Comparison of ENCODE assay signal across 1 cellular context in genomic region chr12:89525824-89526770, GRCh38.
A peak's percentile ranks its signal among the peaks of the same experiment; 100 is the strongest.
TF ChIP-seq lines count a peak whose summit lies in the region.

TSS of gene POC1B (minus strand) at chr12:89526047. CDS start at chr12:89525895, 152 bp downstream.

TF ChIP-seq in HepG2, 621 proteins besides CTCF, POLR2A, EP300 and RAD21 (continued from another document and continues in another):
- TF ChIP-seq, protein P1, sequence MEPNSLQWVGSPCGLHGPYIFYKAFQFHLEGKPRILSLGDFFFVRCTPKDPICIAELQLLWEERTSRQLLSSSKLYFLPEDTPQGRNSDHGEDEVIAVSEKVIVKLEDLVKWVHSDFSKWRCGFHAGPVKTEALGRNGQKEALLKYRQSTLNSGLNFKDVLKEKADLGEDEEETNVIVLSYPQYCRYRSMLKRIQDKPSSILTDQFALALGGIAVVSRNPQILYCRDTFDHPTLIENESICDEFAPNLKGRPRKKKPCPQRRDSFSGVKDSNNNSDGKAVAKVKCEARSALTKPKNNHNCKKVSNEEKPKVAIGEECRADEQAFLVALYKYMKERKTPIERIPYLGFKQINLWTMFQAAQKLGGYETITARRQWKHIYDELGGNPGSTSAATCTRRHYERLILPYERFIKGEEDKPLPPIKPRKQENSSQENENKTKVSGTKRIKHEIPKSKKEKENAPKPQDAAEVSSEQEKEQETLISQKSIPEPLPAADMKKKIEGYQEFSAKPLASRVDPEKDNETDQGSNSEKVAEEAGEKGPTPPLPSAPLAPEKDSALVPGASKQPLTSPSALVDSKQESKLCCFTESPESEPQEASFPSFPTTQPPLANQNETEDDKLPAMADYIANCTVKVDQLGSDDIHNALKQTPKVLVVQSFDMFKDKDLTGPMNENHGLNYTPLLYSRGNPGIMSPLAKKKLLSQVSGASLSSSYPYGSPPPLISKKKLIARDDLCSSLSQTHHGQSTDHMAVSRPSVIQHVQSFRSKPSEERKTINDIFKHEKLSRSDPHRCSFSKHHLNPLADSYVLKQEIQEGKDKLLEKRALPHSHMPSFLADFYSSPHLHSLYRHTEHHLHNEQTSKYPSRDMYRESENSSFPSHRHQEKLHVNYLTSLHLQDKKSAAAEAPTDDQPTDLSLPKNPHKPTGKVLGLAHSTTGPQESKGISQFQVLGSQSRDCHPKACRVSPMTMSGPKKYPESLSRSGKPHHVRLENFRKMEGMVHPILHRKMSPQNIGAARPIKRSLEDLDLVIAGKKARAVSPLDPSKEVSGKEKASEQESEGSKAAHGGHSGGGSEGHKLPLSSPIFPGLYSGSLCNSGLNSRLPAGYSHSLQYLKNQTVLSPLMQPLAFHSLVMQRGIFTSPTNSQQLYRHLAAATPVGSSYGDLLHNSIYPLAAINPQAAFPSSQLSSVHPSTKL (CRISPR knock-in tag; IDR thresholded peaks at IDR 0.05) = peak; percentile 71; the same call in 1 of the 2 replicates
- no peak for TF ChIP-seq ZNF879 (CRISPR knock-in tag; IDR thresholded peaks at IDR 0.05)
- TF ChIP-seq TBP (CRISPR knock-in tag; IDR thresholded peaks at IDR 0.05) = no peak
- peak; percentile 44; the same call in 1 of the 2 replicates for TF ChIP-seq ATF7-NPFF (CRISPR knock-in tag; IDR thresholded peaks at IDR 0.05; ENCODE audit: low read depth)
- TF ChIP-seq GABPA (IDR thresholded peaks at IDR 0.05; ENCODE audit: low read depth, low read length) = peak; percentile 59
- peak; percentile 77 for TF ChIP-seq GABPA (CRISPR knock-in tag; IDR thresholded peaks at IDR 0.05; ENCODE audit: low read depth)
- peak; percentile 13 for TF ChIP-seq ZEB1 (IDR thresholded peaks at IDR 0.05; ENCODE audit: insufficient replicate concordance, low read depth)
- peak; percentile 93 for TF ChIP-seq GABPB1 (CRISPR knock-in tag; IDR thresholded peaks at IDR 0.05)
- peak; percentile 85 for TF ChIP-seq ATF1 (CRISPR knock-in tag; IDR thresholded peaks at IDR 0.05)
- TF ChIP-seq, protein P2, sequence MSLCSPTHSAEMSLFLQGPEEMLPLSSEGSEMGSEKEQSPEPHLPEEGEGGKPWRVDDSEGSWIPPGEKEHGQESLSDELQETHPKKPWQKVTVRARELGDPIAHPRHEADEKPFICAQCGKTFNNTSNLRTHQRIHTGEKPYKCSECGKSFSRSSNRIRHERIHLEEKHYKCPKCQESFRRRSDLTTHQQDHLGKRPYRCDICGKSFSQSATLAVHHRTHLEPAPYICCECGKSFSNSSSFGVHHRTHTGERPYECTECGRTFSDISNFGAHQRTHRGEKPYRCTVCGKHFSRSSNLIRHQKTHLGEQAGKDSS (CRISPR knock-in tag; IDR thresholded peaks at IDR 0.05; ENCODE audit: borderline replicate concordance, low read depth) = peak; percentile 84; the same call in 1 of the 2 replicates
- no peak for TF ChIP-seq FOXM1 (CRISPR knock-in tag; IDR thresholded peaks at IDR 0.05)
- no peak; the same call in 1 of the 2 replicates for TF ChIP-seq ZNF670 (CRISPR knock-in tag; IDR thresholded peaks at IDR 0.05; ENCODE audit: borderline replicate concordance)
- TF ChIP-seq, protein P3, sequence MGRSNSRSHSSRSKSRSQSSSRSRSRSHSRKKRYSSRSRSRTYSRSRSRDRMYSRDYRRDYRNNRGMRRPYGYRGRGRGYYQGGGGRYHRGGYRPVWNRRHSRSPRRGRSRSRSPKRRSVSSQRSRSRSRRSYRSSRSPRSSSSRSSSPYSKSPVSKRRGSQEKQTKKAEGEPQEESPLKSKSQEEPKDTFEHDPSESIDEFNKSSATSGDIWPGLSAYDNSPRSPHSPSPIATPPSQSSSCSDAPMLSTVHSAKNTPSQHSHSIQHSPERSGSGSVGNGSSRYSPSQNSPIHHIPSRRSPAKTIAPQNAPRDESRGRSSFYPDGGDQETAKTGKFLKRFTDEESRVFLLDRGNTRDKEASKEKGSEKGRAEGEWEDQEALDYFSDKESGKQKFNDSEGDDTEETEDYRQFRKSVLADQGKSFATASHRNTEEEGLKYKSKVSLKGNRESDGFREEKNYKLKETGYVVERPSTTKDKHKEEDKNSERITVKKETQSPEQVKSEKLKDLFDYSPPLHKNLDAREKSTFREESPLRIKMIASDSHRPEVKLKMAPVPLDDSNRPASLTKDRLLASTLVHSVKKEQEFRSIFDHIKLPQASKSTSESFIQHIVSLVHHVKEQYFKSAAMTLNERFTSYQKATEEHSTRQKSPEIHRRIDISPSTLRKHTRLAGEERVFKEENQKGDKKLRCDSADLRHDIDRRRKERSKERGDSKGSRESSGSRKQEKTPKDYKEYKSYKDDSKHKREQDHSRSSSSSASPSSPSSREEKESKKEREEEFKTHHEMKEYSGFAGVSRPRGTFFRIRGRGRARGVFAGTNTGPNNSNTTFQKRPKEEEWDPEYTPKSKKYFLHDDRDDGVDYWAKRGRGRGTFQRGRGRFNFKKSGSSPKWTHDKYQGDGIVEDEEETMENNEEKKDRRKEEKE (IDR thresholded peaks at IDR 0.05) = no peak
- no peak for TF ChIP-seq SP5 (CRISPR knock-in tag; IDR thresholded peaks at IDR 0.05; ENCODE audit: borderline replicate concordance, low read depth)
- TF ChIP-seq, protein P4, sequence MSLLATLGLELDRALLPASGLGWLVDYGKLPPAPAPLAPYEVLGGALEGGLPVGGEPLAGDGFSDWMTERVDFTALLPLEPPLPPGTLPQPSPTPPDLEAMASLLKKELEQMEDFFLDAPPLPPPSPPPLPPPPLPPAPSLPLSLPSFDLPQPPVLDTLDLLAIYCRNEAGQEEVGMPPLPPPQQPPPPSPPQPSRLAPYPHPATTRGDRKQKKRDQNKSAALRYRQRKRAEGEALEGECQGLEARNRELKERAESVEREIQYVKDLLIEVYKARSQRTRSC (CRISPR knock-in tag; IDR thresholded peaks at IDR 0.05; ENCODE audit: low read depth) = no peak
- TF ChIP-seq SP1 (IDR thresholded peaks at IDR 0.05) = no peak
- TF ChIP-seq SP1 (CRISPR knock-in tag; IDR thresholded peaks at IDR 0.05) = peak; percentile 60
- 0 out of 2 replicates have a peak, but pooled peaks have one; percentile 69 for TF ChIP-seq ZNF607 (CRISPR knock-in tag; IDR thresholded peaks at IDR 0.05; ENCODE audit: borderline replicate concordance)
- peak; percentile 19; the same call in 1 of the 2 replicates for TF ChIP-seq TBX2 (CRISPR knock-in tag; IDR thresholded peaks at IDR 0.05; ENCODE audit: borderline replicate concordance)
- peak; percentile 72 for TF ChIP-seq HDAC2 (CRISPR knock-in tag; IDR thresholded peaks at IDR 0.05)
- 0 out of 2 replicates have a peak, but pooled peaks have one; percentile 36 for TF ChIP-seq ZNF780A (CRISPR knock-in tag; IDR thresholded peaks at IDR 0.05)
- peak; percentile 72 for TF ChIP-seq PITX1 (CRISPR knock-in tag; IDR thresholded peaks at IDR 0.05)
- no peak for TF ChIP-seq ZNF333 (CRISPR knock-in tag; IDR thresholded peaks at IDR 0.05; ENCODE audit: borderline replicate concordance)
- TF ChIP-seq, protein P5, sequence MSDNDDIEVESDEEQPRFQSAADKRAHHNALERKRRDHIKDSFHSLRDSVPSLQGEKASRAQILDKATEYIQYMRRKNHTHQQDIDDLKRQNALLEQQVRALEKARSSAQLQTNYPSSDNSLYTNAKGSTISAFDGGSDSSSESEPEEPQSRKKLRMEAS (IDR thresholded peaks at IDR 0.05) = peak; percentile 86
- TF ChIP-seq, protein P6, sequence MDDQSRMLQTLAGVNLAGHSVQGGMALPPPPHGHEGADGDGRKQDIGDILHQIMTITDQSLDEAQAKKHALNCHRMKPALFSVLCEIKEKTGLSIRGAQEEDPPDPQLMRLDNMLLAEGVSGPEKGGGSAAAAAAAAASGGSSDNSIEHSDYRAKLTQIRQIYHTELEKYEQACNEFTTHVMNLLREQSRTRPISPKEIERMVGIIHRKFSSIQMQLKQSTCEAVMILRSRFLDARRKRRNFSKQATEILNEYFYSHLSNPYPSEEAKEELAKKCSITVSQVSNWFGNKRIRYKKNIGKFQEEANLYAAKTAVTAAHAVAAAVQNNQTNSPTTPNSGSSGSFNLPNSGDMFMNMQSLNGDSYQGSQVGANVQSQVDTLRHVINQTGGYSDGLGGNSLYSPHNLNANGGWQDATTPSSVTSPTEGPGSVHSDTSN (CRISPR knock-in tag; IDR thresholded peaks at IDR 0.05; ENCODE audit: borderline replicate concordance) = 0 out of 2 replicates have a peak, but pooled peaks have one; percentile 9
- TF ChIP-seq ZNF367 (CRISPR knock-in tag; IDR thresholded peaks at IDR 0.05; ENCODE audit: borderline replicate concordance) = no peak
- TF ChIP-seq, protein P7, sequence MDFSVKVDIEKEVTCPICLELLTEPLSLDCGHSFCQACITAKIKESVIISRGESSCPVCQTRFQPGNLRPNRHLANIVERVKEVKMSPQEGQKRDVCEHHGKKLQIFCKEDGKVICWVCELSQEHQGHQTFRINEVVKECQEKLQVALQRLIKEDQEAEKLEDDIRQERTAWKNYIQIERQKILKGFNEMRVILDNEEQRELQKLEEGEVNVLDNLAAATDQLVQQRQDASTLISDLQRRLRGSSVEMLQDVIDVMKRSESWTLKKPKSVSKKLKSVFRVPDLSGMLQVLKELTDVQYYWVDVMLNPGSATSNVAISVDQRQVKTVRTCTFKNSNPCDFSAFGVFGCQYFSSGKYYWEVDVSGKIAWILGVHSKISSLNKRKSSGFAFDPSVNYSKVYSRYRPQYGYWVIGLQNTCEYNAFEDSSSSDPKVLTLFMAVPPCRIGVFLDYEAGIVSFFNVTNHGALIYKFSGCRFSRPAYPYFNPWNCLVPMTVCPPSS (IDR thresholded peaks at IDR 0.05) = no peak
- TF ChIP-seq ZNF713 (CRISPR knock-in tag; IDR thresholded peaks at IDR 0.05) = no peak
- peak; percentile 83 for TF ChIP-seq POGZ (CRISPR knock-in tag; IDR thresholded peaks at IDR 0.05)
- peak; percentile 67; the same call in 1 of the 2 replicates for TF ChIP-seq CBFB (CRISPR knock-in tag; IDR thresholded peaks at IDR 0.05)
- TF ChIP-seq PHB2 (IDR thresholded peaks at IDR 0.05; ENCODE audit: partially characterized antibody) = no peak
- no peak for TF ChIP-seq SOX5 (CRISPR knock-in tag; IDR thresholded peaks at IDR 0.05; ENCODE audit: borderline replicate concordance)
- TF ChIP-seq TBX3 (IDR thresholded peaks at IDR 0.05; ENCODE audit: borderline replicate concordance) = no peak
- TF ChIP-seq SYNCRIP (IDR thresholded peaks at IDR 0.05; ENCODE audit: insufficient read depth, low read depth, low read length) = no peak
- peak; percentile 34 for TF ChIP-seq SKI (IDR thresholded peaks at IDR 0.05; ENCODE audit: partially characterized antibody)
- no peak for TF ChIP-seq AKAP8 (CRISPR knock-in tag; IDR thresholded peaks at IDR 0.05)
- TF ChIP-seq SOX13 (IDR thresholded peaks at IDR 0.05) = no peak
- no peak for TF ChIP-seq SOX13 (CRISPR knock-in tag; conservative IDR thresholded peaks at IDR 0.05 in 1 of 2, IDR thresholded peaks at IDR 0.05 in 1 of 2)
- TF ChIP-seq ZNF484 (CRISPR knock-in tag; IDR thresholded peaks at IDR 0.05; ENCODE audit: borderline replicate concordance, low read depth) = no peak
- no peak for TF ChIP-seq PRPF4 (IDR thresholded peaks at IDR 0.05; ENCODE audit: low read depth, low read length, poor library complexity, severe bottlenecking)
- TF ChIP-seq ZNF556 (CRISPR knock-in tag; IDR thresholded peaks at IDR 0.05; ENCODE audit: borderline replicate concordance) = peak; percentile 67; the same call in 1 of the 2 replicates
- 0 out of 2 replicates have a peak, but pooled peaks have one; percentile 44 for TF ChIP-seq MEIS1 (CRISPR knock-in tag; IDR thresholded peaks at IDR 0.05; ENCODE audit: borderline replicate concordance)
- TF ChIP-seq HINFP (CRISPR knock-in tag; IDR thresholded peaks at IDR 0.05; ENCODE audit: low read depth) = peak; percentile 31; the same call in 1 of the 2 replicates
- 0 out of 2 replicates have a peak, but pooled peaks have one; percentile 56 for TF ChIP-seq SMAD1 (CRISPR knock-in tag; IDR thresholded peaks at IDR 0.05; ENCODE audit: borderline replicate concordance, low read depth)
- no peak for TF ChIP-seq ZNF616 (CRISPR knock-in tag; IDR thresholded peaks at IDR 0.05; ENCODE audit: low read depth)
- TF ChIP-seq FOXA3 (CRISPR knock-in tag; IDR thresholded peaks at IDR 0.05) = peak; percentile 63; the same call in 1 of the 2 replicates
- TF ChIP-seq MYC (CRISPR knock-in tag; IDR thresholded peaks at IDR 0.05; ENCODE audit: borderline replicate concordance) = peak; percentile 44; the same call in 1 of the 2 replicates
- no peak; the same call in 1 of the 2 replicates for TF ChIP-seq ZBTB38 (CRISPR knock-in tag; IDR thresholded peaks at IDR 0.05)
- no peak for TF ChIP-seq MLLT10 (CRISPR knock-in tag; IDR thresholded peaks at IDR 0.05)
- peak; percentile 62 for TF ChIP-seq FOSL2 (CRISPR knock-in tag; IDR thresholded peaks at IDR 0.05)
- TF ChIP-seq FOXC1 (CRISPR knock-in tag; IDR thresholded peaks at IDR 0.05; ENCODE audit: borderline replicate concordance) = peak; percentile 80
- TF ChIP-seq KLF6 (CRISPR knock-in tag; IDR thresholded peaks at IDR 0.05) = 0 out of 2 replicates have a peak, but pooled peaks have one; percentile 62
- TF ChIP-seq MTF1 (CRISPR knock-in tag; IDR thresholded peaks at IDR 0.05) = no peak
- TF ChIP-seq ZNF18 (CRISPR knock-in tag; IDR thresholded peaks at IDR 0.05; ENCODE audit: insufficient replicate concordance) = no peak
- TF ChIP-seq BRF2 (CRISPR knock-in tag; IDR thresholded peaks at IDR 0.05) = 0 out of 2 replicates have a peak, but pooled peaks have one; percentile 55
- TF ChIP-seq CCAR2 (optimal IDR thresholded peaks at IDR 0.05; ENCODE audit: low read depth, low read length) = no peak
- TF ChIP-seq KLF15 (CRISPR knock-in tag; IDR thresholded peaks at IDR 0.05; ENCODE audit: borderline replicate concordance) = no peak
